In the genomic region with DNA sequence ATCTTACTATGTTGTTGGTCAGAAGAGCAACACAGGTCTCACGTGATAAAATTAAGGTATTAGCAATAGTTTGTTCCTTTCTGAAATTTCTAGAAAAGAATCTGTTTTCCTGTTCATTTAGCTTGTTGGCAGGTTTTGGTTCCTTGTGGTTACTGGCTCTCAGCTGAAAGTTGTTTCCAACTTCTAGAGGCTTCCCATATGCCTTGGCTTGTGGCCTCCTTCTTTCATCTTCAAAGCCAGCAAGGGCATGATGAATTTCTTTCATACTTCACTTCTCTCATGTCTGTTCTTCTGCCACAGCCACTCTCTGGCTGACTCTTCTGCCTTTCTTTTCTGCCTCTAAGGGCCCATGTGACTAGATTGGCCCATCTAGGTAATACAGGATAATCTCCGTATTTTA, we compare ENCODE assay signal across 20 cellular contexts.
"Had no signal": no experiment of that assay in that cellular context is flagged by ENCODE, and none has a peak within 500 bp of the region (broad histone marks: within the 10 kb centered on the region; RNA-seq: fewer than 3 reads in every experiment).

No MANE protein-coding gene starts in this region.

- H3K36me3 ChIP-seq: SJSA1 had no signal

- H3K27ac ChIP-seq: HL-60, SJSA1, SK-N-MC had no signal

- H3K27me3 ChIP-seq: SJSA1 had no signal

- DNase-seq: IMR-90, Karpas-422, KG1, MM.1S, NCI-H1092 treated with DMSO at 0.1 percent for 48 hours, NCI-H1436, NCI-H187, NCI-H2029, NCI-H2081 treated with DMSO at 0.1 percent for 48 hours, NCI-H2171, NCI-H226, NCI-H446 treated with DMSO at 0.1 percent for 48 hours, NCI-H510A treated with DMSO at 0.1 percent for 48 hours, NCI-H526, Right ventricle myocardium superior, RPMI8226, SIG-M5 had no signal

- H3K4me3 ChIP-seq: SJSA1, SK-N-MC had no signal

- H3K4me1 ChIP-seq: SJSA1 had no signal
